In genomic region chr17:5786510-5786875, GRCh38 we compare ENCODE assay signal across 13 cellular contexts.
"Had no signal": no experiment of that assay in that cellular context is flagged by ENCODE, and none has a peak within 500 bp of the region (broad histone marks: within the 10 kb centered on the region; RNA-seq: fewer than 3 reads in every experiment).

No MANE protein-coding gene starts in this region.

- H3K4me3 ChIP-seq: esophagus muscularis mucosa, left ventricle myocardium inferior had no signal

- H3K36me3 ChIP-seq: esophagus muscularis mucosa, left ventricle myocardium inferior, neutrophil had no signal

- H3K9me3 ChIP-seq: neutrophil had no signal

- H3K27ac ChIP-seq: esophagus muscularis mucosa, left ventricle myocardium inferior, neutrophil had no signal

- FAIRE-seq: colon had no signal

- DNase-seq: activated CD4-positive, alpha-beta T cell treated with anti-CD3 and anti-CD28 coated beads for 1 hour; activated CD4-positive, alpha-beta T cell treated with anti-CD3 and anti-CD28 coated beads, Interleukin-2, amount 50 U/mL, for 48 hours; activated naive CD4-positive, alpha-beta T cell treated with anti-CD3 and anti-CD28 coated beads, Interleukin-2, amount 50 U/mL, for 16 hours; activated T-cell treated with anti-CD3 and anti-CD28 coated beads, Interleukin-2, amount 50 U/mL, for 1 hour; glutamatergic neuron; hypothalamus; left ventricle myocardium inferior; naive thymus-derived CD8-positive, alpha-beta T cell; stimulated activated CD4-positive, alpha-beta T cell treated with anti-CD3 and anti-CD28 coated beads, Interleukin-12 subunit alpha, Interleukin-12 subunit beta, amount 100 ng/mL, for 4 hours; stimulated activated CD4-positive, alpha-beta T cell treated with anti-CD3 and anti-CD28 coated beads, Interleukin-2, amount 100 ng/mL, for 24 hours had no signal

- H3K4me1 ChIP-seq: esophagus muscularis mucosa, left ventricle myocardium inferior had no signal

- ATAC-seq: naive thymus-derived CD8-positive, alpha-beta T cell had no signal
